ENCODE assay signal across 13 cellular contexts in genomic region chr9:7266911-7267555, GRCh38.
A peak's percentile ranks its signal among the peaks of the same experiment; 100 is the strongest.
DNase-seq lines count a peak whose midpoint lies in the region; ATAC-seq and TF ChIP-seq lines count a peak whose summit lies in the region.
"Had no signal": no experiment of that assay in that cellular context is flagged by ENCODE, and none has a peak within 500 bp of the region (broad histone marks: within the 10 kb centered on the region; RNA-seq: fewer than 3 reads in every experiment).

No MANE protein-coding gene starts in this region.

- no peak for ATAC-seq in GM19035 (IDR thresholded peaks at IDR 0.05; ENCODE audit: unreplicated experiment)
- ATAC-seq in GM18505 (IDR thresholded peaks at IDR 0.05; ENCODE audit: unreplicated experiment), result no peak
- no peak for ATAC-seq in GM19455 (IDR thresholded peaks at IDR 0.05; ENCODE audit: unreplicated experiment)
- ATAC-seq in HG03565 (IDR thresholded peaks at IDR 0.05; ENCODE audit: unreplicated experiment), result no peak
- ATAC-seq: activated CD8-positive, alpha-beta T cell treated with anti-CD3 and anti-CD28 coated beads, Interleukin-2, amount 10 ng/mL, durations not matched to agents 7 days and 5 days had no signal

- DNase-seq in NCI-H1092 treated with DMSO at 0.1 percent for 48 hours (lab: John Stamatoyannopoulos, UW) (peak; percentile 98), NCI-H69 (lab: John Stamatoyannopoulos, UW) (peak; percentile 99), foreskin melanocyte (peak; percentile 90), posterior cingulate gyrus (peak; percentile 15 to 90 (median 35))
- DNase-seq: activated CD8-positive, alpha-beta T cell treated with anti-CD3 and anti-CD28 coated beads, Interleukin-2, amount 10 ng/mL, durations not matched to agents 7 days and 5 days; activated naive CD4-positive, alpha-beta T cell treated with Interleukin-2 at 50 U/mL for 16 hours; central memory CD4-positive, alpha-beta T cell; GF-D8; NCI-H2029 treated with DMSO at 0.1 percent for 48 hours had no signal

- TF ChIP-seq POLR2A in GM18505 (IDR thresholded peaks at IDR 0.05; ENCODE audit: borderline replicate concordance, extremely low read depth, insufficient read depth, insufficient read length), result no peak

- intact Hi-C loops in posterior cingulate gyrus (cut with DNase I), result no loop called here

Comparison
In these comparisons a context has a peak if more than half of its experiments do, and no peak if none do; other contexts are left out.
1. DNase-seq: peak in every context shown above with its lines; median percentile 99 in NCI-H69; 98 in NCI-H1092 treated with DMSO at 0.1 percent for 48 hours; 90 in foreskin melanocyte; 35 in posterior cingulate gyrus.